ENCODE assay signal across 10 cellular contexts in the genomic region with DNA sequence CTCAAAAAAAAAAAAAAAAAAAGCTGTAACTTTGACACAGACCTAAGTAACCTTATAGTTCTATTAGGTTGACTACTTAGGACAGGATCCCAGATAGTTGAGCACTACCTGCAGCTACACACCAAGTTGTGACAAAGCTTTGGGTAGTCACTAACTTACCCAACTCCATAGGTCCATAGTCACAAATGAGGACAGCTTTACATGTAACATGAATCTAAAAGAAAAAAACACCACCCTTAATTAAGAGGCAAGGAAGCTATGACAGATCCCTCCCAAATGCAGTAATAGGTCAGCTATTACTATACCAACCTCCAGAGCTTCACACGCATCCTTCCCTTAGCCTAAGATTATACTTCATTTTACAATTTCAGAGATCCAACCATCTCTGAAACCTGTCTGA. TPM values are rescaled to one million over a fixed set of nuclear protein-coding genes. Genes with fewer than 3 reads are reported as not detected.
DNase-seq lines count a peak whose midpoint lies in the region; ATAC-seq and TF ChIP-seq lines count a peak whose summit lies in the region.
"Had no signal": no experiment of that assay in that cellular context is flagged by ENCODE, and none has a peak within 500 bp of the region (broad histone marks: within the 10 kb centered on the region; RNA-seq: fewer than 3 reads in every experiment).

No MANE protein-coding gene starts in this region.

- H3K27me3 ChIP-seq in fibroblast of lung (ENCODE audit: control insufficient read depth, insufficient read depth, low read length): no peaks in the 10 kb centered on the region
- H3K27me3 ChIP-seq: Peyer's patch had no signal

- H3K4me1 Mint-ChIP-seq in T-helper 1 cell treated with Interleukin-12 subunit alpha and Interleukin-12 subunit beta and Interleukin-4 antibody, amounts not matched to agents 30 μg/mL and 1 μg/mL, for 36 hours (ENCODE audit: low read depth): peaks cover 27% of the 10 kb centered on the region
- peaks cover 41% of the 10 kb centered on the region for H3K4me1 Mint-ChIP-seq in T-helper 17 cell
- peaks cover 52% of the 10 kb centered on the region for H3K4me1 Mint-ChIP-seq in stimulated activated memory B cell treated with anti-CD40 and anti-IgM and Interleukin-4, amounts not matched to agents 10 μg/mL and 1 μg/mL and 100 μg/mL, for 72 hours

- ATAC-seq in T-helper 17 cell: no peak
- ATAC-seq in stimulated activated memory B cell treated with anti-CD40 and anti-IgM and Interleukin-4, amounts not matched to agents 10 μg/mL and 1 μg/mL and 100 μg/mL, for 72 hours: no peak
- ATAC-seq in GM21367 (IDR thresholded peaks at IDR 0.05; ENCODE audit: unreplicated experiment): no peak

- H3K9ac ChIP-seq in fibroblast of lung (ENCODE audit: insufficient read depth, low read length): peak overlapping the region; percentile 20

- peaks cover 13% of the 10 kb centered on the region for H3K36me3 ChIP-seq in fibroblast of lung (ENCODE audit: control insufficient read depth, insufficient read depth, low read length)

- H3K27ac ChIP-seq in fibroblast of lung (ENCODE audit: insufficient read depth, low read length): peak overlapping the region; percentile 22

- H3K4me3 ChIP-seq in fibroblast of lung (replicated peaks in 1 of 4; ENCODE audit: control extremely low read depth in 1 of 4, insufficient read depth in 1 of 4, low read depth in 3 of 4, low read length in 4 of 4): peak overlapping the region; percentile 91 to 100 (median 92)

- peak overlapping the region; percentile 94 for H3K4me3 Mint-ChIP-seq in T-helper 1 cell treated with Interleukin-12 subunit alpha and Interleukin-12 subunit beta and Interleukin-4 antibody, amounts not matched to agents 30 μg/mL and 1 μg/mL, for 36 hours
- H3K4me3 Mint-ChIP-seq in T-helper 17 cell: peak overlapping the region; percentile 95
- peak overlapping the region; percentile 95 for H3K4me3 Mint-ChIP-seq in stimulated activated memory B cell treated with anti-CD40 and anti-IgM and Interleukin-4, amounts not matched to agents 10 μg/mL and 1 μg/mL and 100 μg/mL, for 72 hours

- peaks cover 45% of the 10 kb centered on the region for H3K36me3 Mint-ChIP-seq in T-helper 1 cell treated with Interleukin-12 subunit alpha and Interleukin-12 subunit beta and Interleukin-4 antibody, amounts not matched to agents 30 μg/mL and 1 μg/mL, for 36 hours (ENCODE audit: low read depth)
- peaks cover 2% of the 10 kb centered on the region for H3K36me3 Mint-ChIP-seq in T-helper 17 cell (ENCODE audit: low read depth)
- H3K36me3 Mint-ChIP-seq in stimulated activated memory B cell treated with anti-CD40 and anti-IgM and Interleukin-4, amounts not matched to agents 10 μg/mL and 1 μg/mL and 100 μg/mL, for 72 hours: peaks cover 54% of the 10 kb centered on the region

- H3K27me3 Mint-ChIP-seq in T-helper 1 cell treated with Interleukin-12 subunit alpha and Interleukin-12 subunit beta and Interleukin-4 antibody, amounts not matched to agents 30 μg/mL and 1 μg/mL, for 36 hours (ENCODE audit: low read depth): no peaks in the 10 kb centered on the region
- H3K27me3 Mint-ChIP-seq in T-helper 17 cell: no peaks in the 10 kb centered on the region
- no peaks in the 10 kb centered on the region for H3K27me3 Mint-ChIP-seq in stimulated activated memory B cell treated with anti-CD40 and anti-IgM and Interleukin-4, amounts not matched to agents 10 μg/mL and 1 μg/mL and 100 μg/mL, for 72 hours

- no peak for TF ChIP-seq CTCF in fibroblast of lung (conservative IDR thresholded peaks at IDR 0.05 in 1 of 2, IDR thresholded peaks at IDR 0.05 in 1 of 2; ENCODE audit: low read depth in 1 of 2, low read length in 2 of 2)

- H3K4me2 ChIP-seq in fibroblast of lung (ENCODE audit: extremely low read depth, insufficient read depth, low read length): peak overlapping the region; percentile 87

- peaks cover 12% of the 10 kb centered on the region for H3K4me1 ChIP-seq in fibroblast of lung (ENCODE audit: control insufficient read depth, extremely low read depth, insufficient read depth, low read length)

- H3K79me2 ChIP-seq in fibroblast of lung (ENCODE audit: control insufficient read depth, insufficient read depth, low read length): peaks cover 31% of the 10 kb centered on the region

- no peak overlapping the region for H2AFZ ChIP-seq in fibroblast of lung (ENCODE audit: low read length)

- H3K9me3 ChIP-seq in T-helper 17 cell (ENCODE audit: control insufficient read depth, low read length, poor library complexity, severe bottlenecking): no peaks in the 10 kb centered on the region
- H3K9me3 ChIP-seq in fibroblast of lung (ENCODE audit: control insufficient read depth, insufficient read depth, low read depth, low read length): no peaks in the 10 kb centered on the region
- H3K9me3 ChIP-seq: Peyer's patch had no signal

- H3K27ac Mint-ChIP-seq in T-helper 1 cell treated with Interleukin-12 subunit alpha and Interleukin-12 subunit beta and Interleukin-4 antibody, amounts not matched to agents 30 μg/mL and 1 μg/mL, for 36 hours: peak overlapping the region; percentile 53
- peak overlapping the region; percentile 88 for H3K27ac Mint-ChIP-seq in T-helper 17 cell
- H3K27ac Mint-ChIP-seq in stimulated activated memory B cell treated with anti-CD40 and anti-IgM and Interleukin-4, amounts not matched to agents 10 μg/mL and 1 μg/mL and 100 μg/mL, for 72 hours: peak overlapping the region; percentile 93

- no peaks in the 10 kb centered on the region for H3K9me3 Mint-ChIP-seq in T-helper 1 cell treated with Interleukin-12 subunit alpha and Interleukin-12 subunit beta and Interleukin-4 antibody, amounts not matched to agents 30 μg/mL and 1 μg/mL, for 36 hours
- no peaks in the 10 kb centered on the region for H3K9me3 Mint-ChIP-seq in stimulated activated memory B cell treated with anti-CD40 and anti-IgM and Interleukin-4, amounts not matched to agents 10 μg/mL and 1 μg/mL and 100 μg/mL, for 72 hours

- peaks cover 3% of the 10 kb centered on the region for H4K20me1 ChIP-seq in fibroblast of lung (ENCODE audit: control insufficient read depth, extremely low read depth, insufficient read depth, low read length)

- DNase-seq in T-helper 1 cell: no peak
- DNase-seq in T-helper 17 cell: no peak
- DNase-seq in fibroblast of lung (ENCODE audit: low read depth in 2 of 2): no peak
- no peak for DNase-seq in NOMO-1 treated with dmso at 0.1 percent for 144 hours (lab: John Stamatoyannopoulos, UW; ENCODE audit: unreplicated experiment)
- no peak for DNase-seq in dedifferentiated amniotic fluid mesenchymal stem cell (ENCODE audit: extremely low spot score)
- DNase-seq: amniotic stem cell, Peyer's patch had no signal

RNA-seq across cellular contexts. Expression of a gene that starts 12.7 kb away (rescaled TPM):
- total RNA-seq in T-helper 17 cell: not detected
- 4.1 and 5.8 TPM in 2 replicates for total RNA-seq in fibroblast of lung
- polyA plus RNA-seq in fibroblast of lung: 2.7 and 3.4 TPM in 2 replicates
- polyA plus RNA-seq in fibroblast of lung (2012): 2.3 and 2.5 TPM in 2 replicates
- polyA minus RNA-seq in fibroblast of lung (ENCODE audit: low replicate concordance): 2.0 and 2.1 TPM in 2 replicates

RNA-seq across cellular contexts. Expression of a gene that starts 26.5 kb away (rescaled TPM):
- total RNA-seq in T-helper 17 cell (10 to 100 TPM; 24.5 to 27.9 TPM), fibroblast of lung (19.0 and 25.1 TPM in 2 replicates)
- 31.7 and 35.7 TPM in 2 replicates for polyA plus RNA-seq in fibroblast of lung
- 38.5 and 40.9 TPM in 2 replicates for polyA plus RNA-seq in fibroblast of lung (2012)
- 19.2 and 25.7 TPM in 2 replicates for polyA minus RNA-seq in fibroblast of lung (ENCODE audit: low replicate concordance)
